In genomic region chr6:37675100-37675499, GRCh38 we compare ENCODE assay signal across 17 cellular contexts. TPM values are rescaled to one million over a fixed set of nuclear protein-coding genes. Genes with fewer than 3 reads are reported as not detected.
"Had no signal": no experiment of that assay in that cellular context is flagged by ENCODE, and none has a peak within 500 bp of the region (broad histone marks: within the 10 kb centered on the region; RNA-seq: fewer than 3 reads in every experiment).

No MANE protein-coding gene starts in this region.

- H3K27ac ChIP-seq: RWPE1 had no signal

- ATAC-seq: Panc1, PC-3 had no signal

- DNase-seq: KBM-7; MV-4-11; NCI-H1048; NCI-H1694; NCI-H187 treated with DMSO at 0.1 percent for 48 hours; NCI-H2029 treated with DMSO at 0.1 percent for 48 hours; NCI-H446 treated with DMSO at 0.1 percent for 48 hours; NCI-H510A treated with DMSO at 0.1 percent for 48 hours; NCI-H526; NCI-H82; NK-92 treated with Interleukin-12 subunit alpha and Interleukin-12 subunit beta, amount 100 ng/mL, for 24 hours; PC-3; SHP77; SK-N-SH had no signal

RNA-seq across cellular contexts. Expression of gene MDGA1, which starts 22.6 kb away (rescaled TPM):
- total RNA-seq: MCF 10A had no signal
